32 cellular contexts compared by ENCODE assay signal in genomic region chr4:73053974-73054480, GRCh38. TPM values are rescaled to one million over a fixed set of nuclear protein-coding genes. Genes with fewer than 3 reads are reported as not detected.
DNase-seq lines count a peak whose midpoint lies in the region; ATAC-seq and TF ChIP-seq lines count a peak whose summit lies in the region.
"Had no signal": no experiment of that assay in that cellular context is flagged by ENCODE, and none has a peak within 500 bp of the region (broad histone marks: within the 10 kb centered on the region; RNA-seq: fewer than 3 reads in every experiment).

No MANE protein-coding gene starts in this region.

- peaks cover 32% of the 10 kb centered on the region for H3K36me3 Mint-ChIP-seq in nephron progenitor cell (ENCODE audit: low read depth)

- TF ChIP-seq POLR2A in IMR-90 (IDR thresholded peaks at IDR 0.05; ENCODE audit: low read depth, low read length) = no peak

- no peaks in the 10 kb centered on the region for H3K9me3 ChIP-seq in IMR-90 (ENCODE audit: control insufficient read depth, insufficient read depth, low read length)
- H3K9me3 ChIP-seq: BLaER1 treated with 17β-estradiol and CSF1 and Interleukin-3, amounts not matched to agents 10 nM and 100 nM; esophagus squamous epithelium; MG63; pancreas; SJSA1 had no signal

- H3K27me3 ChIP-seq in IMR-90 (ENCODE audit: control insufficient read depth, insufficient read depth, low read length) = no peaks in the 10 kb centered on the region
- H3K27me3 ChIP-seq in dorsolateral prefrontal cortex = no peaks in the 10 kb centered on the region
- H3K27me3 ChIP-seq: BLaER1 treated with 17β-estradiol and CSF1 and Interleukin-3, amounts not matched to agents 10 nM and 100 nM; cardiac muscle cell; esophagus squamous epithelium; MG63; neural progenitor cell; pancreas; SJSA1 had no signal

- CTCF ChIA-PET in IMR-90 (lab: Yijun Ruan, JAX) = no interaction called here

- H3K36me3 ChIP-seq in IMR-90 (ENCODE audit: control insufficient read depth, insufficient read depth, low read length) = peaks cover 13% of the 10 kb centered on the region

- in situ Hi-C loops in IMR-90 (cut with MboI; ENCODE audit: low sequenced_read_pairs) = no loop called here

- no peak overlapping the region for H2BK15ac ChIP-seq in IMR-90 (ENCODE audit: low read depth, low read length)

- BruUV-seq in IMR-90 (replicated peaks; lab: Mats Ljungman, UMichigan) = no TSS peak

- H4K91ac ChIP-seq in IMR-90 (ENCODE audit: insufficient read depth, low read depth, low read length) = no peak overlapping the region

- no peak overlapping the region for H3K9ac ChIP-seq in IMR-90 (ENCODE audit: low read depth, low read length)
- H3K9ac ChIP-seq: BLaER1 treated with 17β-estradiol and CSF1 and Interleukin-3, amounts not matched to agents 10 nM and 100 nM; neural progenitor cell had no signal

- no CpG with 5 or more reads among the region's 2 CpGs for WGBS in IMR-90 (ENCODE audit: extremely low coverage in 2 of 2, insufficient read length in 1 of 2), 2 experiments

- H2AFZ ChIP-seq in IMR-90 (replicated peaks; ENCODE audit: low read length, poor library complexity) = no peak overlapping the region
- H2AFZ ChIP-seq: neural progenitor cell had no signal

- H4K20me1 ChIP-seq in IMR-90 (ENCODE audit: insufficient read depth, low read length) = no peaks in the 10 kb centered on the region
- H4K20me1 ChIP-seq: BLaER1 treated with 17β-estradiol and CSF1 and Interleukin-3, amounts not matched to agents 10 nM and 100 nM had no signal

- no peaks in the 10 kb centered on the region for H3K79me1 ChIP-seq in IMR-90 (ENCODE audit: low read depth in 1 of 2, low read length in 2 of 2)

- H3K4me1 Mint-ChIP-seq in nephron progenitor cell = no peaks in the 10 kb centered on the region
- H3K4me1 Mint-ChIP-seq: neural progenitor cell had no signal

- TF ChIP-seq CTCF in IMR-90 (conservative IDR thresholded peaks at IDR 0.05; ENCODE audit: low read depth, low read length) (no peak), nephron progenitor cell (IDR thresholded peaks at IDR 0.05) (no peak), dorsolateral prefrontal cortex (IDR thresholded peaks at IDR 0.05 in 54 of 56, conservative IDR thresholded peaks at IDR 0.05 in 2 of 56; ENCODE audit: low read depth in 1 of 56, partially characterized antibody in 56 of 56) (no peak)

- no peak overlapping the region for H3K4me2 ChIP-seq in IMR-90 (ENCODE audit: low read depth, low read length)
- H3K4me2 ChIP-seq: BLaER1 treated with 17β-estradiol and CSF1 and Interleukin-3, amounts not matched to agents 10 nM and 100 nM; neural progenitor cell had no signal

- H3K27ac ChIP-seq in IMR-90 (ENCODE audit: insufficient read depth, low read length) = no peak overlapping the region
- peak overlapping the region in 10 of 59 donors; percentile 2 to 84 (median 69) for H3K27ac ChIP-seq in dorsolateral prefrontal cortex
- H3K27ac ChIP-seq: BLaER1 treated with 17β-estradiol and CSF1 and Interleukin-3, amounts not matched to agents 10 nM and 100 nM; cardiac muscle cell; esophagus squamous epithelium; neural progenitor cell; pancreas; RWPE1; SJSA1; skin epidermis; WERI-Rb-1 had no signal

- no peak overlapping the region for H3K14ac ChIP-seq in IMR-90 (replicated peaks; ENCODE audit: low read depth, low read length)

- no peak overlapping the region for H2AK5ac ChIP-seq in IMR-90 (ENCODE audit: low read depth, low read length)

- H2BK20ac ChIP-seq in IMR-90 (ENCODE audit: low read depth, low read length) = no peak overlapping the region

- no peak overlapping the region for H2BK120ac ChIP-seq in IMR-90 (ENCODE audit: low read depth, low read length)

- H4K8ac ChIP-seq in IMR-90 (ENCODE audit: low read depth in 2 of 2, low read length in 2 of 2) = no peak overlapping the region

- H3K56ac ChIP-seq in IMR-90 (ENCODE audit: extremely low read depth, insufficient read depth, low read length) = no peak overlapping the region

- POLR2A ChIA-PET in IMR-90 (lab: Charles Lee; ENCODE audit: unreplicated experiment) = no interaction called here

- H3K4ac ChIP-seq in IMR-90 (ENCODE audit: low read depth, low read length) = no peak overlapping the region

- H3K9me3 Mint-ChIP-seq in nephron progenitor cell = no peaks in the 10 kb centered on the region
- H3K9me3 Mint-ChIP-seq: neural progenitor cell; stimulated activated naive B cell treated with anti-CD40 and anti-IgM and Interleukin-4, amounts not matched to agents 10 μg/mL and 1 μg/mL and 100 μg/mL, for 72 hours; type B pancreatic cell had no signal

- H3K9me1 ChIP-seq in IMR-90 (ENCODE audit: insufficient read depth, low read length) = no peaks in the 10 kb centered on the region

- DNase-seq in IMR-90 (peak; percentile 50), astrocyte of the hippocampus (ENCODE audit: low read depth, low spot score) (peak; percentile 28), fibroblast of peridontal ligament (ENCODE audit: extremely low read depth) (peak; percentile 45), nephron progenitor cell (no peak), dorsolateral prefrontal cortex (no peak)
- DNase-seq in stimulated activated naive CD4-positive, alpha-beta T cell (lab: John Stamatoyannopoulos, UW) = no peak
- no peak for DNase-seq in NK-92 treated with Interleukin-12 subunit alpha and Interleukin-12 subunit beta, amount 100 ng/mL, for 24 hours (lab: John Stamatoyannopoulos, UW)
- DNase-seq: activated CD4-positive, alpha-beta T cell treated with anti-CD3 and anti-CD28 coated beads for 48 hours; activated T-cell treated with anti-CD3 and anti-CD28 coated beads, Interleukin-2, amount 50 U/mL, for 1 hour; amniotic stem cell; DMS53; esophagus squamous epithelium; GDM1; hypothalamus; KG1; mesenchymal stem cell; MG63; NCI-H1105; NCI-H187; NCI-H2171; pancreas; retina; stimulated activated naive B cell treated with anti-CD40 and anti-IgM and Interleukin-4, amounts not matched to agents 10 μg/mL and 1 μg/mL and 100 μg/mL, for 72 hours; WERI-Rb-1 had no signal

- H3K4me3 ChIP-seq in IMR-90 (ENCODE audit: insufficient read depth, low read depth, low read length) = no peak overlapping the region
- no peak overlapping the region for H3K4me3 ChIP-seq in dorsolateral prefrontal cortex
- H3K4me3 ChIP-seq: BLaER1 treated with 17β-estradiol and CSF1 and Interleukin-3, amounts not matched to agents 10 nM and 100 nM; cardiac muscle cell; esophagus squamous epithelium; MG63; neural progenitor cell; pancreas; SJSA1; skin epidermis had no signal

- no peak overlapping the region for H3K18ac ChIP-seq in IMR-90 (ENCODE audit: low read depth, low read length)

- H4K5ac ChIP-seq in IMR-90 (ENCODE audit: low read depth, low read length) = no peak overlapping the region

- dilution Hi-C loops in IMR-90 (cut with HindIII; ENCODE audit: low sequenced_read_pairs, unreplicated experiment) = no loop called here

- peak overlapping the region; percentile 86 for H3K27ac Mint-ChIP-seq in nephron progenitor cell
- H3K27ac Mint-ChIP-seq: neural progenitor cell; stimulated activated naive B cell treated with anti-CD40 and anti-IgM and Interleukin-4, amounts not matched to agents 10 μg/mL and 1 μg/mL and 100 μg/mL, for 72 hours; type B pancreatic cell had no signal

- H2BK5ac ChIP-seq in IMR-90 (ENCODE audit: low read depth, low read length, poor library complexity, severe bottlenecking) = no peak overlapping the region

- no peak overlapping the region for H3K4me3 Mint-ChIP-seq in nephron progenitor cell
- H3K4me3 Mint-ChIP-seq: neural progenitor cell; stimulated activated naive B cell treated with anti-CD40 and anti-IgM and Interleukin-4, amounts not matched to agents 10 μg/mL and 1 μg/mL and 100 μg/mL, for 72 hours; type B pancreatic cell had no signal

- H2AK9ac ChIP-seq in IMR-90 (replicated peaks; ENCODE audit: low read depth, low read length, poor library complexity) = no peak overlapping the region

- no peak for ATAC-seq in IMR-90 (ENCODE audit: low read depth)
- ATAC-seq: left lobe of liver; pancreas; stimulated activated naive B cell treated with anti-CD40 and anti-IgM and Interleukin-4, amounts not matched to agents 10 μg/mL and 1 μg/mL and 100 μg/mL, for 72 hours had no signal

- H3K27me3 Mint-ChIP-seq in nephron progenitor cell (ENCODE audit: low read depth, poor library complexity) = peaks cover 4% of the 10 kb centered on the region
- H3K27me3 Mint-ChIP-seq: stimulated activated naive B cell treated with anti-CD40 and anti-IgM and Interleukin-4, amounts not matched to agents 10 μg/mL and 1 μg/mL and 100 μg/mL, for 72 hours; type B pancreatic cell had no signal

- intact Hi-C loops in IMR-90 (cut with micrococcal nuclease) (no loop called here), dorsolateral prefrontal cortex (cut with DNase I) (no loop called here)

- 0 out of 2 replicates have a peak, but pooled peaks cover 1% of the 10 kb centered on the region for H3K4me1 ChIP-seq in IMR-90 (ENCODE audit: control insufficient read depth, insufficient read depth, low read length)
- H3K4me1 ChIP-seq: esophagus squamous epithelium, neural progenitor cell, pancreas, SJSA1 had no signal

- TF ChIP-seq RAD21 in IMR-90 (IDR thresholded peaks at IDR 0.05; ENCODE audit: low read length) = no peak

- H3K23ac ChIP-seq in IMR-90 (ENCODE audit: low read depth, low read length) = no peak overlapping the region

TF ChIP-seq in IMR-90, 13 proteins besides CTCF, POLR2A, EP300 and RAD21 (continues in another document):
- no peak for TF ChIP-seq CHD1 (IDR thresholded peaks at IDR 0.05; ENCODE audit: low read depth, low read length)
- no peak for TF ChIP-seq BHLHE40 (IDR thresholded peaks at IDR 0.05; ENCODE audit: low read depth, low read length)
- TF ChIP-seq RCOR1 (IDR thresholded peaks at IDR 0.05; ENCODE audit: insufficient replicate concordance, low read length) = no peak
- no peak for TF ChIP-seq MAZ (IDR thresholded peaks at IDR 0.05; ENCODE audit: borderline replicate concordance, low read depth, low read length)
- no peak for TF ChIP-seq RFX5 (IDR thresholded peaks at IDR 0.05; ENCODE audit: low read depth, low read length)
- no peak for TF ChIP-seq USF2 (IDR thresholded peaks at IDR 0.05; ENCODE audit: low read depth, low read length)
- no peak for TF ChIP-seq MAFK (IDR thresholded peaks at IDR 0.05; ENCODE audit: low read depth, low read length)
- TF ChIP-seq MXI1 (IDR thresholded peaks at IDR 0.05; ENCODE audit: borderline replicate concordance, low read depth, low read length) = no peak

RNA-seq across cellular contexts. Expression of gene COX18, which starts 15.5 kb away (rescaled TPM):
- total RNA-seq in IMR-90 (2012; rRNA removed) = 20.6 and 22.0 TPM in 2 replicates
- polyA plus RNA-seq in IMR-90 (2012; rRNA removed) = 6.0 and 8.0 TPM in 2 replicates
- polyA plus RNA-seq in IMR-90 (2012; cell fraction: cytosol; rRNA removed) = 4.1 and 7.9 TPM in 2 replicates
- polyA plus RNA-seq in IMR-90 (2012; cell fraction: nucleus; rRNA removed; ENCODE audit: low replicate concordance) = 6.7 and 15.3 TPM in 2 replicates
- total RNA-seq in dorsolateral prefrontal cortex = 10 to 100 TPM in 107 of 120 experiments, 1 to 10 TPM in 13; 7.4 to 18.5 (median 12.7) TPM

Comparison
In these comparisons a context has a peak if more than half of its experiments do, and no peak if none do; other contexts are left out.
1. DNase-seq: peak in IMR-90 (single experiment), astrocyte of the hippocampus (single experiment) and fibroblast of peridontal ligament (single experiment); none in nephron progenitor cell (single experiment), stimulated activated naive CD4-positive, alpha-beta T cell (0 of 6), dorsolateral prefrontal cortex (0 of 10) and NK-92 treated with Interleukin-12 subunit alpha and Interleukin-12 subunit beta, amount 100 ng/mL, for 24 hours (single experiment).